In the genomic region with DNA sequence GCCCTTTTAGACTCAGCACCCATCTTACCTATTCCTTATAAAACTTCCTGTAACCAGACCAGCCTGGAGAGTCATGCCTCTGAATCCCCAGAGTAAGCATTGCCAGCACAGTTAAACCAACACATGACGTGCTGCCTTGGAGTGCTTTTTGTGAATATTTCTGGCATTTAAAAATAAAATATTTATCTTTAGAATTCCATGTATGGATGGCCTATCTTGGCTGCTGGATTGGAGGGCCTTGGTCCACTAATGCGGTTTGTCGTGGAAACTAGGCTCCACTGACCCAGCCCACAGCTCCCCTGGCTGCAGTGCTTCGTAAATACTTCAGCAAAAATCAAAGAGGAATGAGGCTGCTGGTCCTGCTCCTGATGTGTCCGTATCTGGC, we compare ENCODE assay signal across 1 cellular context.
TF ChIP-seq lines count a peak whose summit lies in the region.

No MANE protein-coding gene starts in this region.

TF ChIP-seq in K562, 482 proteins besides CTCF, POLR2A, EP300 and RAD21 (continued from another document):
- TF ChIP-seq, protein P1, sequence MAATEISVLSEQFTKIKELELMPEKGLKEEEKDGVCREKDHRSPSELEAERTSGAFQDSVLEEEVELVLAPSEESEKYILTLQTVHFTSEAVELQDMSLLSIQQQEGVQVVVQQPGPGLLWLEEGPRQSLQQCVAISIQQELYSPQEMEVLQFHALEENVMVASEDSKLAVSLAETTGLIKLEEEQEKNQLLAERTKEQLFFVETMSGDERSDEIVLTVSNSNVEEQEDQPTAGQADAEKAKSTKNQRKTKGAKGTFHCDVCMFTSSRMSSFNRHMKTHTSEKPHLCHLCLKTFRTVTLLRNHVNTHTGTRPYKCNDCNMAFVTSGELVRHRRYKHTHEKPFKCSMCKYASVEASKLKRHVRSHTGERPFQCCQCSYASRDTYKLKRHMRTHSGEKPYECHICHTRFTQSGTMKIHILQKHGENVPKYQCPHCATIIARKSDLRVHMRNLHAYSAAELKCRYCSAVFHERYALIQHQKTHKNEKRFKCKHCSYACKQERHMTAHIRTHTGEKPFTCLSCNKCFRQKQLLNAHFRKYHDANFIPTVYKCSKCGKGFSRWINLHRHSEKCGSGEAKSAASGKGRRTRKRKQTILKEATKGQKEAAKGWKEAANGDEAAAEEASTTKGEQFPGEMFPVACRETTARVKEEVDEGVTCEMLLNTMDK (IDR thresholded peaks at IDR 0.05; ENCODE audit: borderline replicate concordance, insufficient read depth, low read depth, low read length, poor library complexity, severe bottlenecking), result no peak
- TF ChIP-seq, protein P2, sequence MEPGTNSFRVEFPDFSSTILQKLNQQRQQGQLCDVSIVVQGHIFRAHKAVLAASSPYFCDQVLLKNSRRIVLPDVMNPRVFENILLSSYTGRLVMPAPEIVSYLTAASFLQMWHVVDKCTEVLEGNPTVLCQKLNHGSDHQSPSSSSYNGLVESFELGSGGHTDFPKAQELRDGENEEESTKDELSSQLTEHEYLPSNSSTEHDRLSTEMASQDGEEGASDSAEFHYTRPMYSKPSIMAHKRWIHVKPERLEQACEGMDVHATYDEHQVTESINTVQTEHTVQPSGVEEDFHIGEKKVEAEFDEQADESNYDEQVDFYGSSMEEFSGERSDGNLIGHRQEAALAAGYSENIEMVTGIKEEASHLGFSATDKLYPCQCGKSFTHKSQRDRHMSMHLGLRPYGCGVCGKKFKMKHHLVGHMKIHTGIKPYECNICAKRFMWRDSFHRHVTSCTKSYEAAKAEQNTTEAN (CRISPR knock-in tag; IDR thresholded peaks at IDR 0.05), result no peak
- TF ChIP-seq, protein P3, sequence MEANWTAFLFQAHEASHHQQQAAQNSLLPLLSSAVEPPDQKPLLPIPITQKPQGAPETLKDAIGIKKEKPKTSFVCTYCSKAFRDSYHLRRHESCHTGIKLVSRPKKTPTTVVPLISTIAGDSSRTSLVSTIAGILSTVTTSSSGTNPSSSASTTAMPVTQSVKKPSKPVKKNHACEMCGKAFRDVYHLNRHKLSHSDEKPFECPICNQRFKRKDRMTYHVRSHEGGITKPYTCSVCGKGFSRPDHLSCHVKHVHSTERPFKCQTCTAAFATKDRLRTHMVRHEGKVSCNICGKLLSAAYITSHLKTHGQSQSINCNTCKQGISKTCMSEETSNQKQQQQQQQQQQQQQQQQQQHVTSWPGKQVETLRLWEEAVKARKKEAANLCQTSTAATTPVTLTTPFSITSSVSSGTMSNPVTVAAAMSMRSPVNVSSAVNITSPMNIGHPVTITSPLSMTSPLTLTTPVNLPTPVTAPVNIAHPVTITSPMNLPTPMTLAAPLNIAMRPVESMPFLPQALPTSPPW (CRISPR knock-in tag; IDR thresholded peaks at IDR 0.05), result no peak
- no peak for TF ChIP-seq MEF2A (IDR thresholded peaks at IDR 0.05; ENCODE audit: control insufficient read depth, low read depth, low read length)
- TF ChIP-seq PHF21A (IDR thresholded peaks at IDR 0.05; ENCODE audit: borderline replicate concordance, low read depth), result no peak
- TF ChIP-seq NONO (IDR thresholded peaks at IDR 0.05; ENCODE audit: low read depth in 2 of 2, low read length in 1 of 2), result no peak
- TF ChIP-seq DNMT1 (IDR thresholded peaks at IDR 0.05), result no peak
- no peak for TF ChIP-seq FOXK2 (conservative IDR thresholded peaks at IDR 0.05 in 1 of 2, IDR thresholded peaks at IDR 0.05 in 1 of 2; ENCODE audit: low read depth in 2 of 2)
- TF ChIP-seq NFXL1 (CRISPR knock-in tag; IDR thresholded peaks at IDR 0.05), result no peak
- TF ChIP-seq PURB (CRISPR knock-in tag; IDR thresholded peaks at IDR 0.05; ENCODE audit: low read depth), result no peak
- no peak for TF ChIP-seq ARID1B (IDR thresholded peaks at IDR 0.05)
- TF ChIP-seq, protein P4, sequence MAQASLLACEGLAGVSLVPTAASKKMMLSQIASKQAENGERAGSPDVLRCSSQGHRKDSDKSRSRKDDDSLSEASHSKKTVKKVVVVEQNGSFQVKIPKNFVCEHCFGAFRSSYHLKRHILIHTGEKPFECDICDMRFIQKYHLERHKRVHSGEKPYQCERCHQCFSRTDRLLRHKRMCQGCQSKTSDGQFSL (CRISPR knock-in tag; IDR thresholded peaks at IDR 0.05), result no peak
- TF ChIP-seq, protein P4 (tag; IDR thresholded peaks at IDR 0.05), result no peak
- no peak for TF ChIP-seq BRF1 (IDR thresholded peaks at IDR 0.05; ENCODE audit: borderline replicate concordance, extremely low read depth, insufficient read length)
- TF ChIP-seq ZNF232 (CRISPR knock-in tag; IDR thresholded peaks at IDR 0.05), result no peak
TF ChIP-seq in K562: peak in this region for 0.
